In the genomic region with DNA sequence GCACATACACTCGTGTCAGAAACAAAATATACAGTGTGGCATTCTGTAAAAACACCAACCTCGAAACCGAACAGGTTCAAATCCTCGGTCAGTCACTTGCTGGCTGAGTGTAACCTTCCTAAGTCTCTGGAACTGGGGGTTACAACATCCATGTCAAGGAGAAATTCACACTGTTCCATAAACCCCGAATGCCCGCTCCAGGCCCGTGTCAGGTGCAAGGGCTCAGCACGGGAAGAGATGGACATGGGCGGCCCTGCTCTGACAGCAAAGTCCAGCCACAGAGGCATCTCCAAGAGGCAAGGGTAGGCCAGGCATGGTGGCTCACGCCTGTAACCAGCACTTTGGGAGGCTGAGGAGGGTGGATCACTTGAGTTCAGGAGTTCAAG, we compare ENCODE assay signal across 8 cellular contexts.
A peak's percentile ranks its signal among the peaks of the same experiment; 100 is the strongest.
DNase-seq lines count a peak whose midpoint lies in the region; ATAC-seq and TF ChIP-seq lines count a peak whose summit lies in the region.

No MANE protein-coding gene starts in this region.

- peak overlapping the region; percentile 41 for H3K27ac ChIP-seq in mesenchymal stem cell (ENCODE audit: low read length, poor library complexity, severe bottlenecking)

- no peaks in the 10 kb centered on the region for H3K9me3 ChIP-seq in mesenchymal stem cell (ENCODE audit: control insufficient read depth, low read length)

- no peak overlapping the region for H4K91ac ChIP-seq in mesenchymal stem cell (ENCODE audit: low read length)

- peaks cover 3% of the 10 kb centered on the region for H3K36me3 Mint-ChIP-seq in activated naive CD4-positive, alpha-beta T cell treated with anti-CD3 and anti-CD28 coated beads for 36 hours (ENCODE audit: low read depth)
- no peaks in the 10 kb centered on the region for H3K36me3 Mint-ChIP-seq in activated naive CD8-positive, alpha-beta T cell
- H3K36me3 Mint-ChIP-seq in type B pancreatic cell (peaks cover 9% of the 10 kb centered on the region), endothelial cell (ENCODE audit: low read depth, unreplicated experiment) (no peaks in the 10 kb centered on the region)

- H2BK15ac ChIP-seq in mesenchymal stem cell (ENCODE audit: low read depth, poor library complexity, severe bottlenecking): no peak overlapping the region

- H3K9me3 Mint-ChIP-seq in activated naive CD4-positive, alpha-beta T cell treated with anti-CD3 and anti-CD28 coated beads for 36 hours: no peaks in the 10 kb centered on the region
- no peaks in the 10 kb centered on the region for H3K9me3 Mint-ChIP-seq in activated naive CD8-positive, alpha-beta T cell (ENCODE audit: low read depth)
- H3K9me3 Mint-ChIP-seq in type B pancreatic cell (no peaks in the 10 kb centered on the region), endothelial cell (ENCODE audit: unreplicated experiment) (no peaks in the 10 kb centered on the region)

- H2BK5ac ChIP-seq in mesenchymal stem cell (ENCODE audit: low read depth, low read length, poor library complexity, severe bottlenecking): no peak overlapping the region

- no peak overlapping the region for H3K4me3 Mint-ChIP-seq in activated naive CD4-positive, alpha-beta T cell treated with anti-CD3 and anti-CD28 coated beads for 36 hours
- peak overlapping the region; percentile 85 for H3K4me3 Mint-ChIP-seq in activated naive CD8-positive, alpha-beta T cell
- H3K4me3 Mint-ChIP-seq in type B pancreatic cell (no peak overlapping the region), endothelial cell (ENCODE audit: unreplicated experiment) (no peak overlapping the region)

- intact Hi-C loops in activated naive CD4-positive, alpha-beta T cell treated with anti-CD3 and anti-CD28 coated beads for 36 hours (cut with micrococcal nuclease): loop anchor here (1.0 to 5.0 kb wide), 7 partner anchors 46 to 262 kb away; no protein-coding TSS in a partner anchor

- no peak overlapping the region for H3K4me2 ChIP-seq in mesenchymal stem cell (ENCODE audit: low read length, poor library complexity, severe bottlenecking)

- peak overlapping the region; percentile 81 for H3K27ac Mint-ChIP-seq in activated naive CD4-positive, alpha-beta T cell treated with anti-CD3 and anti-CD28 coated beads for 36 hours
- H3K27ac Mint-ChIP-seq in activated naive CD8-positive, alpha-beta T cell: peak overlapping the region; percentile 92
- H3K27ac Mint-ChIP-seq in type B pancreatic cell: peak overlapping the region; percentile 64
- no peak overlapping the region for H3K27ac Mint-ChIP-seq in endothelial cell (ENCODE audit: unreplicated experiment)

- H3K14ac ChIP-seq in mesenchymal stem cell (ENCODE audit: low read length in 2 of 2): no peak overlapping the region

- H3K23ac ChIP-seq in mesenchymal stem cell (ENCODE audit: low read length in 2 of 2): no peak overlapping the region

- peaks cover 73% of the 10 kb centered on the region for H3K4me1 Mint-ChIP-seq in activated naive CD4-positive, alpha-beta T cell treated with anti-CD3 and anti-CD28 coated beads for 36 hours (ENCODE audit: low read depth)
- peaks cover 82% of the 10 kb centered on the region for H3K4me1 Mint-ChIP-seq in activated naive CD8-positive, alpha-beta T cell (ENCODE audit: low read depth)
- H3K4me1 Mint-ChIP-seq in type B pancreatic cell (ENCODE audit: unreplicated experiment) (peaks cover 52% of the 10 kb centered on the region), endothelial cell (ENCODE audit: unreplicated experiment) (peaks cover 16% of the 10 kb centered on the region)

- no peak overlapping the region for H2BK120ac ChIP-seq in mesenchymal stem cell (ENCODE audit: low read depth, low read length)

- H3K4me1 ChIP-seq in mesenchymal stem cell (ENCODE audit: control insufficient read depth, insufficient read depth, low read depth, low read length): peaks cover 32% of the 10 kb centered on the region

- peaks cover 43% of the 10 kb centered on the region for H3K79me1 ChIP-seq in mesenchymal stem cell (replicated peaks; ENCODE audit: low read length, poor library complexity, severe bottlenecking)

- ATAC-seq in HG03565 (IDR thresholded peaks at IDR 0.05; ENCODE audit: unreplicated experiment) (no peak), HG02885 (IDR thresholded peaks at IDR 0.05; ENCODE audit: poor library complexity, unreplicated experiment) (no peak)

- no peak overlapping the region for H3K4ac ChIP-seq in mesenchymal stem cell (ENCODE audit: low read depth in 1 of 2, low read length in 2 of 2)

- no peak overlapping the region for H2AFZ ChIP-seq in mesenchymal stem cell (ENCODE audit: low read depth, low read length)

- peak overlapping the region; percentile 91 for H3K9ac ChIP-seq in mesenchymal stem cell (ENCODE audit: low read length)

- H4K8ac ChIP-seq in mesenchymal stem cell (ENCODE audit: low read length): no peak overlapping the region

- 78% methylated on average over 9 of the region's 10 CpGs for WGBS in mesenchymal stem cell

- H3K27me3 ChIP-seq in mesenchymal stem cell (ENCODE audit: control insufficient read depth in 1 of 2, insufficient read depth in 1 of 2, low read length in 2 of 2): no peaks in the 10 kb centered on the region

- H3K18ac ChIP-seq in mesenchymal stem cell (ENCODE audit: low read depth in 1 of 2, low read length in 2 of 2): peak overlapping the region in 1 of 2 experiments; percentile 66

- H3K27me3 Mint-ChIP-seq in activated naive CD4-positive, alpha-beta T cell treated with anti-CD3 and anti-CD28 coated beads for 36 hours (ENCODE audit: low read depth): no peaks in the 10 kb centered on the region
- H3K27me3 Mint-ChIP-seq in activated naive CD8-positive, alpha-beta T cell: no peaks in the 10 kb centered on the region
- H3K27me3 Mint-ChIP-seq in type B pancreatic cell: no peaks in the 10 kb centered on the region
- peaks cover 4% of the 10 kb centered on the region for H3K27me3 Mint-ChIP-seq in endothelial cell (ENCODE audit: unreplicated experiment)

- H2AK5ac ChIP-seq in mesenchymal stem cell (ENCODE audit: low read length, severe bottlenecking): no peak overlapping the region

- H3K36me3 ChIP-seq in mesenchymal stem cell (ENCODE audit: control insufficient read depth in 1 of 2, insufficient read depth in 2 of 2, low read depth in 1 of 2, low read length in 2 of 2): peaks cover 17 to 18% of the 10 kb centered on the region in 2 experiments

- no peak for DNase-seq in activated naive CD4-positive, alpha-beta T cell treated with anti-CD3 and anti-CD28 coated beads for 36 hours
- no peak for DNase-seq in activated naive CD4-positive, alpha-beta T cell treated with Interleukin-2 at 50 U/mL for 16 hours
- no peak for DNase-seq in mesenchymal stem cell
- DNase-seq in type B pancreatic cell (ENCODE audit: extremely low spot score, unreplicated experiment): no peak
- DNase-seq in endothelial cell (ENCODE audit: low spot score): no peak

- peak overlapping the region in 1 of 2 experiments; percentile 29 for H2BK12ac ChIP-seq in mesenchymal stem cell (ENCODE audit: low read length in 2 of 2)

- peak overlapping the region in 1 of 2 experiments; percentile 46 for H3K4me3 ChIP-seq in mesenchymal stem cell (ENCODE audit: insufficient read depth in 1 of 2, low read depth in 1 of 2, low read length in 2 of 2)

- CTCF ChIA-PET in activated naive CD4-positive, alpha-beta T cell treated with anti-CD3 and anti-CD28 coated beads for 36 hours (lab: Charles Lee): interaction anchor here (0.7 to 4.1 kb wide), 13 partner anchors 9 to 262 kb away, joined by 3 to 21 read pairs (median 4); no protein-coding TSS in a partner anchor

- no peak for TF ChIP-seq CTCF in type B pancreatic cell (conservative IDR thresholded peaks at IDR 0.05)
- TF ChIP-seq CTCF in endothelial cell (IDR thresholded peaks at IDR 0.05; ENCODE audit: unreplicated experiment): no peak
